In the genomic region with DNA sequence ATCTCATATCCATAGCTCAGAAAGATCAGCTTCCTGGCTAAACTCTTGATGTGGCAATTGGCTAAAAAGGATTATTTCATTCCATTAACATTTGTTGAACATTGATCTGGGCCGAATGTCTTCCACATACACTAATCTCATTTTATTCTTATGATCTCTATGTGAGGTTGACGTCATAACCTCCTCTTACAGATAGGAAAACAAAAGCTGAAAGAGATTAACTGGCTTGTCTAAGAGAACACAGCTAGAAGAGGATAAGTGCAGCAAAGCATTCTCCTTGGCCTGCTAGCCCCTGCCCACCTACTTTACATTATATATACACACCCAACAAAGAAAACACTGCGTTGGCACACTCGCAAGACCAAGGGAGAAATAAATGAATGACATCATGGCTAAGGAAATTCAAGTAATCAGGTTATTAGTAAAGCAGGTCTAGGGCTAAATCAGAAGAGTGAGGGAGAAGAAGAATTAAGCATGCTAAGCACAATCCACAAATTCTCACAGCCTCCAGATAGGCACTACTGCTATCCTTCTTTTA, we compare ENCODE assay signal across 1 cellular context.
TF ChIP-seq lines count a peak whose summit lies in the region.

No MANE protein-coding gene starts in this region.

TF ChIP-seq in HepG2, 621 proteins besides CTCF, POLR2A, EP300 and RAD21 (continued from another document):
- TF ChIP-seq, protein P1, sequence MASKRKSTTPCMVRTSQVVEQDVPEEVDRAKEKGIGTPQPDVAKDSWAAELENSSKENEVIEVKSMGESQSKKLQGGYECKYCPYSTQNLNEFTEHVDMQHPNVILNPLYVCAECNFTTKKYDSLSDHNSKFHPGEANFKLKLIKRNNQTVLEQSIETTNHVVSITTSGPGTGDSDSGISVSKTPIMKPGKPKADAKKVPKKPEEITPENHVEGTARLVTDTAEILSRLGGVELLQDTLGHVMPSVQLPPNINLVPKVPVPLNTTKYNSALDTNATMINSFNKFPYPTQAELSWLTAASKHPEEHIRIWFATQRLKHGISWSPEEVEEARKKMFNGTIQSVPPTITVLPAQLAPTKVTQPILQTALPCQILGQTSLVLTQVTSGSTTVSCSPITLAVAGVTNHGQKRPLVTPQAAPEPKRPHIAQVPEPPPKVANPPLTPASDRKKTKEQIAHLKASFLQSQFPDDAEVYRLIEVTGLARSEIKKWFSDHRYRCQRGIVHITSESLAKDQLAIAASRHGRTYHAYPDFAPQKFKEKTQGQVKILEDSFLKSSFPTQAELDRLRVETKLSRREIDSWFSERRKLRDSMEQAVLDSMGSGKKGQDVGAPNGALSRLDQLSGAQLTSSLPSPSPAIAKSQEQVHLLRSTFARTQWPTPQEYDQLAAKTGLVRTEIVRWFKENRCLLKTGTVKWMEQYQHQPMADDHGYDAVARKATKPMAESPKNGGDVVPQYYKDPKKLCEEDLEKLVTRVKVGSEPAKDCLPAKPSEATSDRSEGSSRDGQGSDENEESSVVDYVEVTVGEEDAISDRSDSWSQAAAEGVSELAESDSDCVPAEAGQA (IDR thresholded peaks at IDR 0.05; ENCODE audit: low read depth), result no peak
- TF ChIP-seq, protein P1 (CRISPR knock-in tag; IDR thresholded peaks at IDR 0.05; ENCODE audit: borderline replicate concordance), result no peak
- no peak for TF ChIP-seq LCORL (IDR thresholded peaks at IDR 0.05)
- TF ChIP-seq LCORL (CRISPR knock-in tag; IDR thresholded peaks at IDR 0.05), result no peak
- peak; percentile 72 for TF ChIP-seq ATF7 (IDR thresholded peaks at IDR 0.05)
- no peak for TF ChIP-seq ATF7 (CRISPR knock-in tag; IDR thresholded peaks at IDR 0.05)
- no peak for TF ChIP-seq TERF1 (CRISPR knock-in tag; IDR thresholded peaks at IDR 0.05)
- TF ChIP-seq CEBPZ (IDR thresholded peaks at IDR 0.05; ENCODE audit: low read length), result no peak
